In genomic region chr6:3026811-3027626, GRCh38 we compare ENCODE assay signal across 8 cellular contexts. TPM values are rescaled to one million over a fixed set of nuclear protein-coding genes. Genes with fewer than 3 reads are reported as not detected.
DNase-seq lines count a peak whose midpoint lies in the region; ATAC-seq and TF ChIP-seq lines count a peak whose summit lies in the region.

No MANE protein-coding gene starts in this region.

- no peak for TF ChIP-seq CTCF in CD14-positive monocyte (IDR thresholded peaks at IDR 0.05)
- TF ChIP-seq CTCF in brain microvascular endothelial cell (IDR thresholded peaks at IDR 0.05; ENCODE audit: low read depth, low read length, missing control alignments) = no peak
- no peak for TF ChIP-seq CTCF in breast epithelium (IDR thresholded peaks at IDR 0.05)
- no peak for TF ChIP-seq CTCF in gastroesophageal sphincter (IDR thresholded peaks at IDR 0.05)

- DNase-seq in CD14-positive monocyte (ENCODE audit: low spot score) (peak; percentile 78), brain microvascular endothelial cell (no peak), breast epithelium (ENCODE audit: low spot score in 2 of 2) (no peak)
- DNase-seq in activated CD4-positive, alpha-beta memory T cell treated with anti-CD3 and anti-CD28 coated beads, Interleukin-2, amount 10 ng/mL, durations not matched to agents 7 days and 5 days = peak; percentile 63
- peak in 7 of 9 donors; percentile 14 to 72 (median 65) for DNase-seq in naive thymus-derived CD4-positive, alpha-beta T cell

- H3K4me1 ChIP-seq in naive thymus-derived CD4-positive, alpha-beta T cell (ENCODE audit: control insufficient read depth in 2 of 2, insufficient read depth in 2 of 2, low read length in 2 of 2) = peaks cover 29 to 38% of the 10 kb centered on the region in 2 donors
- no peaks in the 10 kb centered on the region for H3K4me1 ChIP-seq in breast epithelium
- H3K4me1 ChIP-seq in gastroesophageal sphincter = peaks cover 0 to 40% (median 9%) of the 10 kb centered on the region in 3 donors

- peak overlapping the region; percentile 52 for H3K27ac ChIP-seq in naive thymus-derived CD4-positive, alpha-beta T cell (ENCODE audit: low read depth, low read length)
- H3K27ac ChIP-seq in brain microvascular endothelial cell = no peak overlapping the region
- H3K27ac ChIP-seq in breast epithelium = no peak overlapping the region
- H3K27ac ChIP-seq in gastroesophageal sphincter = peak overlapping the region in 2 of 4 donors; percentile 24 to 35

- H3K9me3 Mint-ChIP-seq in CD14-positive monocyte = peaks cover 0 to 2% (median 0%) of the 10 kb centered on the region in 7 donors
- no peaks in the 10 kb centered on the region for H3K9me3 Mint-ChIP-seq in activated CD4-positive, alpha-beta memory T cell treated with anti-CD3 and anti-CD28 coated beads, Interleukin-2, amount 10 ng/mL, durations not matched to agents 7 days and 5 days
- peaks cover 0 to 2% (median 0%) of the 10 kb centered on the region in 11 donors for H3K9me3 Mint-ChIP-seq in naive thymus-derived CD4-positive, alpha-beta T cell

- CTCF ChIA-PET in activated CD4-positive, alpha-beta memory T cell treated with anti-CD3 and anti-CD28 coated beads, Interleukin-2, amount 10 ng/mL, durations not matched to agents 7 days and 5 days (lab: Charles Lee) = interaction anchor here (1.0 to 6.0 kb wide), 8 partner anchors 10 to 225 kb away, joined by 3 to 50 read pairs (median 4); partner anchors contain the start of gene NQO2
- CTCF ChIA-PET in naive thymus-derived CD4-positive, alpha-beta T cell (lab: Charles Lee) = interaction anchor here (0.6 to 1.4 kb wide), 8 partner anchors 17 to 46 kb away, joined by 3 to 7 read pairs (median 4); no protein-coding TSS in a partner anchor

- H3K27me3 ChIP-seq in naive thymus-derived CD4-positive, alpha-beta T cell (ENCODE audit: control insufficient read depth in 2 of 2, insufficient read depth in 2 of 2, low read length in 2 of 2) = no peaks in the 10 kb centered on the region
- H3K27me3 ChIP-seq in brain microvascular endothelial cell (replicated peaks) (no peaks in the 10 kb centered on the region), breast epithelium (no peaks in the 10 kb centered on the region), gastroesophageal sphincter (peaks cover 7% of the 10 kb centered on the region)

- H3K36me3 ChIP-seq in naive thymus-derived CD4-positive, alpha-beta T cell (ENCODE audit: control insufficient read depth in 2 of 3, insufficient read depth in 3 of 3, low read length in 3 of 3) = no peaks in the 10 kb centered on the region
- no peaks in the 10 kb centered on the region for H3K36me3 ChIP-seq in brain microvascular endothelial cell (replicated peaks)
- no peaks in the 10 kb centered on the region for H3K36me3 ChIP-seq in breast epithelium
- no peaks in the 10 kb centered on the region for H3K36me3 ChIP-seq in gastroesophageal sphincter

- TF ChIP-seq EP300 in gastroesophageal sphincter (IDR thresholded peaks at IDR 0.05) = no peak

- H3K9me3 ChIP-seq in naive thymus-derived CD4-positive, alpha-beta T cell (ENCODE audit: control insufficient read depth in 2 of 3, low read length in 3 of 3) = no peaks in the 10 kb centered on the region
- no peaks in the 10 kb centered on the region for H3K9me3 ChIP-seq in breast epithelium
- H3K9me3 ChIP-seq in gastroesophageal sphincter = no peaks in the 10 kb centered on the region

- H3K27ac Mint-ChIP-seq in CD14-positive monocyte = peak overlapping the region; percentile 96 to 100 (median 99)
- H3K27ac Mint-ChIP-seq in activated CD4-positive, alpha-beta memory T cell treated with anti-CD3 and anti-CD28 coated beads, Interleukin-2, amount 10 ng/mL, durations not matched to agents 7 days and 5 days = peak overlapping the region; percentile 98
- peak overlapping the region; percentile 85 to 98 (median 96) for H3K27ac Mint-ChIP-seq in naive thymus-derived CD4-positive, alpha-beta T cell

- intact Hi-C loops in CD14-positive monocyte (cut with micrococcal nuclease) = no loop called here
- intact Hi-C loops in naive thymus-derived CD4-positive, alpha-beta T cell (cut with micrococcal nuclease) = loop anchor here in 1 of 2 donors (1.0 kb wide), 1 partner anchor 262 kb away; the partner anchor contains the start of gene WRNIP1
- intact Hi-C loops in breast epithelium (cut with DNase I; ENCODE audit: low total_unique reads) = no loop called here

- H3K36me3 Mint-ChIP-seq in CD14-positive monocyte = peaks cover 0 to 2% of the 10 kb centered on the region in 2 donors
- H3K36me3 Mint-ChIP-seq in activated CD4-positive, alpha-beta memory T cell treated with anti-CD3 and anti-CD28 coated beads, Interleukin-2, amount 10 ng/mL, durations not matched to agents 7 days and 5 days (ENCODE audit: low read depth) = peaks cover 12% of the 10 kb centered on the region
- peaks cover 0 to 14% (median 0%) of the 10 kb centered on the region in 5 donors for H3K36me3 Mint-ChIP-seq in naive thymus-derived CD4-positive, alpha-beta T cell

- WGBS in gastroesophageal sphincter (ENCODE audit: low coverage in 1 of 2), 2 donors = 92 to 93% methylated on average over 2 to 3 of the region's 20 CpGs

- peaks cover 55% of the 10 kb centered on the region for H3K4me1 Mint-ChIP-seq in CD14-positive monocyte
- H3K4me1 Mint-ChIP-seq in activated CD4-positive, alpha-beta memory T cell treated with anti-CD3 and anti-CD28 coated beads, Interleukin-2, amount 10 ng/mL, durations not matched to agents 7 days and 5 days = peaks cover 64% of the 10 kb centered on the region
- H3K4me1 Mint-ChIP-seq in naive thymus-derived CD4-positive, alpha-beta T cell = peaks cover 23 to 63% (median 48%) of the 10 kb centered on the region in 7 donors

- H3K4me3 Mint-ChIP-seq in CD14-positive monocyte = peak overlapping the region; percentile 37 to 82
- peak overlapping the region; percentile 49 for H3K4me3 Mint-ChIP-seq in activated CD4-positive, alpha-beta memory T cell treated with anti-CD3 and anti-CD28 coated beads, Interleukin-2, amount 10 ng/mL, durations not matched to agents 7 days and 5 days
- H3K4me3 Mint-ChIP-seq in naive thymus-derived CD4-positive, alpha-beta T cell = peak overlapping the region; percentile 58 to 87 (median 80)

- TF ChIP-seq POLR2A in breast epithelium (IDR thresholded peaks at IDR 0.05) = no peak
- no peak for TF ChIP-seq POLR2A in gastroesophageal sphincter (IDR thresholded peaks at IDR 0.05)

- no peak overlapping the region for H3K4me3 ChIP-seq in naive thymus-derived CD4-positive, alpha-beta T cell (ENCODE audit: low read length)
- H3K4me3 ChIP-seq in brain microvascular endothelial cell (ENCODE audit: low read depth, low read length) (no peak overlapping the region), breast epithelium (no peak overlapping the region), gastroesophageal sphincter (no peak overlapping the region)

- peaks cover 0 to 5% (median 1%) of the 10 kb centered on the region in 3 donors for H3K27me3 Mint-ChIP-seq in CD14-positive monocyte (ENCODE audit: low read depth in 3 of 3)
- H3K27me3 Mint-ChIP-seq in activated CD4-positive, alpha-beta memory T cell treated with anti-CD3 and anti-CD28 coated beads, Interleukin-2, amount 10 ng/mL, durations not matched to agents 7 days and 5 days = peaks cover 6% of the 10 kb centered on the region
- H3K27me3 Mint-ChIP-seq in naive thymus-derived CD4-positive, alpha-beta T cell = peaks cover 0 to 24% (median 0%) of the 10 kb centered on the region in 5 donors

- in situ Hi-C loops in brain microvascular endothelial cell (cut with HindIII; ENCODE audit: low pct_ligation_motif_present, low sequenced_read_pairs) = no loop called here

- ATAC-seq in GM19397 (IDR thresholded peaks at IDR 0.05; ENCODE audit: unreplicated experiment) (peak; percentile 63), HG03378 (IDR thresholded peaks at IDR 0.05; ENCODE audit: unreplicated experiment) (peak; percentile 72), gastroesophageal sphincter (no peak)
- ATAC-seq in naive thymus-derived CD4-positive, alpha-beta T cell = peak; percentile 56

- POLR2A ChIA-PET in activated CD4-positive, alpha-beta memory T cell treated with anti-CD3 and anti-CD28 coated beads, Interleukin-2, amount 10 ng/mL, durations not matched to agents 7 days and 5 days (lab: Charles Lee) = interaction anchor here (0.6 to 6.4 kb wide), 13 partner anchors 9 to 87 kb away, joined by 3 to 91 read pairs (median 5); partner anchors contain the start of genes NQO2 and RIPK1
- POLR2A ChIA-PET in naive thymus-derived CD4-positive, alpha-beta T cell (lab: Charles Lee) = interaction anchor here (0.6 to 6.2 kb wide), 15 partner anchors 12 to 165 kb away, joined by 3 to 53 read pairs (median 5); partner anchors contain the start of genes NQO2 and RIPK1

RNA-seq across cellular contexts. Expression of gene NQO2, which starts 27.3 kb away (rescaled TPM):
- polyA plus RNA-seq in CD14-positive monocyte = 100 to 1,000 TPM; 146 to 281 TPM
- total RNA-seq in activated CD4-positive, alpha-beta memory T cell treated with anti-CD3 and anti-CD28 coated beads, Interleukin-2, amount 10 ng/mL, durations not matched to agents 7 days and 5 days = 10 to 100 TPM; 37.7 to 38.4 TPM
- total RNA-seq in naive thymus-derived CD4-positive, alpha-beta T cell = 10 to 100 TPM in 4 of 5 experiments, 1 to 10 TPM in 1; 8.1 to 34.6 (median 22.6) TPM
- polyA plus RNA-seq in naive thymus-derived CD4-positive, alpha-beta T cell = 10 to 100 TPM; 44.4 to 52.0 TPM
- total RNA-seq in breast epithelium = 10 to 100 TPM; 23.6 to 64.6 (median 24.9) TPM
- 10 to 100 TPM; 15.8 to 32.8 (median 27.2) TPM for total RNA-seq in gastroesophageal sphincter

RNA-seq across cellular contexts. Expression of gene RIPK1, which starts 41.3 kb away (rescaled TPM):
- 1 to 10 TPM; 6.0 to 9.6 TPM for polyA plus RNA-seq in CD14-positive monocyte
- 10 to 100 TPM; 33.1 to 33.3 TPM for total RNA-seq in activated CD4-positive, alpha-beta memory T cell treated with anti-CD3 and anti-CD28 coated beads, Interleukin-2, amount 10 ng/mL, durations not matched to agents 7 days and 5 days
- 10 to 100 TPM; 20.3 to 34.8 (median 32.4) TPM for total RNA-seq in naive thymus-derived CD4-positive, alpha-beta T cell
- 10 to 100 TPM; 17.1 to 25.4 TPM for polyA plus RNA-seq in naive thymus-derived CD4-positive, alpha-beta T cell
- total RNA-seq in breast epithelium = 10 to 100 TPM; 23.8 to 38.9 (median 26.2) TPM
- 10 to 100 TPM; 20.1 to 28.9 (median 25.7) TPM for total RNA-seq in gastroesophageal sphincter

RNA-seq across cellular contexts. Expression of gene SERPINB6, which starts 55.7 kb away (rescaled TPM):
- 100 to 1,000 TPM; 200 to 208 TPM for polyA plus RNA-seq in CD14-positive monocyte
- 10 to 100 TPM; 19.8 to 20.1 TPM for total RNA-seq in activated CD4-positive, alpha-beta memory T cell treated with anti-CD3 and anti-CD28 coated beads, Interleukin-2, amount 10 ng/mL, durations not matched to agents 7 days and 5 days
- 10 to 100 TPM; 19.7 to 60.5 (median 56.4) TPM for total RNA-seq in naive thymus-derived CD4-positive, alpha-beta T cell
- 10 to 100 TPM; 77.9 to 94.2 TPM for polyA plus RNA-seq in naive thymus-derived CD4-positive, alpha-beta T cell
- total RNA-seq in breast epithelium (100 to 1,000 TPM; 100 to 146 (median 137) TPM), gastroesophageal sphincter (100 to 1,000 TPM; 130 to 154 (median 143) TPM)

Comparison
In these comparisons a context has a peak if more than half of its experiments do, and no peak if none do; other contexts are left out.
1. DNase-seq: peak in CD14-positive monocyte (single experiment), activated CD4-positive, alpha-beta memory T cell treated with anti-CD3 and anti-CD28 coated beads, Interleukin-2, amount 10 ng/mL, durations not matched to agents 7 days and 5 days (single experiment) and naive thymus-derived CD4-positive, alpha-beta T cell (7 of 9); none in brain microvascular endothelial cell (single experiment) and breast epithelium (0 of 2).
2. Peak in every context shown above with its lines, with median percentiles within 50 percentile points of each other: H3K27ac Mint-ChIP-seq and H3K4me3 Mint-ChIP-seq.